Comparison of ENCODE assay signal across 8 cellular contexts in genomic region chr7:73842248-73842895, GRCh38. TPM values are rescaled to one million over a fixed set of nuclear protein-coding genes. Genes with fewer than 3 reads are reported as not detected.
DNase-seq lines count a peak whose midpoint lies in the region; ATAC-seq and TF ChIP-seq lines count a peak whose summit lies in the region.

A gene with protein sequence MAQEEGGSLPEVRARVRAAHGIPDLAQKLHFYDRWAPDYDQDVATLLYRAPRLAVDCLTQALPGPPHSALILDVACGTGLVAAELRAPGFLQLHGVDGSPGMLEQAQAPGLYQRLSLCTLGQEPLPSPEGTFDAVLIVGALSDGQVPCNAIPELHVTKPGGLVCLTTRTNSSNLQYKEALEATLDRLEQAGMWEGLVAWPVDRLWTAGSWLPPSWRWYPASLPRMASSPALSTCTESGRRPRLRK (minus strand): TSS chr7:73842516. CDS start chr7:73842140, 376 bp downstream.

- no peaks in the 10 kb centered on the region for H4K20me1 ChIP-seq in OCI-LY1 (ENCODE audit: insufficient read depth, low read length)

- H3K4me2 ChIP-seq in OCI-LY1 (ENCODE audit: low read length), result peak within 1 kb of the TSS; percentile 49; the same call in 1 of the 2 replicates

- H2AFZ ChIP-seq in OCI-LY1 (ENCODE audit: low read length), result no peak within 1 kb of the TSS

- no peaks in the 10 kb centered on the region for H3K79me2 ChIP-seq in OCI-LY1 (ENCODE audit: insufficient read depth, low read length)

- H3K9ac ChIP-seq in HUES64 (ENCODE audit: low read depth, low read length) (peak within 1 kb of the TSS; percentile 75), OCI-LY1 (ENCODE audit: low read length) (no peak within 1 kb of the TSS)

- H3K4me1 ChIP-seq in HUES64 (ENCODE audit: insufficient read depth, low read length) (peaks cover 6% of the 10 kb centered on the region; the same call in 1 of the 2 replicates), OCI-LY1 (ENCODE audit: insufficient read depth, low read length, severe bottlenecking) (no peaks in the 10 kb centered on the region)

- H3K27me3 ChIP-seq in HUES64 (ENCODE audit: insufficient read depth, low read length) (no peaks in the 10 kb centered on the region), OCI-LY1 (ENCODE audit: insufficient read depth, low read length) (peaks cover 12% of the 10 kb centered on the region; the same call in 1 of the 2 replicates)

- TF ChIP-seq CTCF in OCI-LY1 (IDR thresholded peaks at IDR 0.05; ENCODE audit: low read length), result no peak
- no peak for TF ChIP-seq CTCF in epithelial cell of esophagus (IDR thresholded peaks at IDR 0.05; ENCODE audit: insufficient read depth, low read depth, low read length, missing control alignments)

- peak within 1 kb of the TSS; percentile 58 for H3K27ac ChIP-seq in HUES64 (ENCODE audit: low read depth, low read length)
- no peak within 1 kb of the TSS for H3K27ac ChIP-seq in OCI-LY1 (ENCODE audit: low read depth, low read length, poor library complexity, severe bottlenecking)

- H3K36me3 ChIP-seq in HUES64 (ENCODE audit: insufficient read depth, low read length) (no peaks in the 10 kb centered on the region), OCI-LY1 (ENCODE audit: insufficient read depth, low read length) (no peaks in the 10 kb centered on the region)

- WGBS in HUES64, result 0% methylated on average over 31 of the region's 35 CpGs

- ATAC-seq in GM21447 (IDR thresholded peaks at IDR 0.05; ENCODE audit: unreplicated experiment), result peak; percentile 89

- peak within 1 kb of the TSS; percentile 80 for H3K4me3 ChIP-seq in HUES64 (ENCODE audit: low read length)
- peak within 1 kb of the TSS; percentile 34 for H3K4me3 ChIP-seq in OCI-LY1 (ENCODE audit: low read depth, low read length, poor library complexity, severe bottlenecking)
- peak within 1 kb of the TSS; percentile 59 for H3K4me3 ChIP-seq in epithelial cell of esophagus (ENCODE audit: low read length)

- DNase-seq in D341Med (ENCODE audit: low spot score) (peak; percentile 98), activated T-cell treated with anti-CD3 and anti-CD28 coated beads for 1 hour (ENCODE audit: low read depth) (peak; percentile 81), epithelial cell of esophagus (ENCODE audit: low read depth) (peak; percentile 95), mucosa of gallbladder (ENCODE audit: low spot score) (peak; percentile 93)
- DNase-seq in stimulated activated CD8-positive, alpha-beta memory T cell treated with anti-CD3 and anti-CD28 coated beads, Interleukin-4, amount 100 ng/mL, for 24 hours (ENCODE audit: low read depth), result peak; percentile 84

- no peaks in the 10 kb centered on the region for H3K9me3 ChIP-seq in HUES64 (ENCODE audit: insufficient read depth, low read depth, low read length)
- H3K9me3 ChIP-seq in OCI-LY1 (ENCODE audit: low read length), result no peaks in the 10 kb centered on the region

- no peaks in the 10 kb centered on the region for H3K9me2 ChIP-seq in OCI-LY1 (ENCODE audit: low read depth, low read length)

- no peaks in the 10 kb centered on the region for H3F3A ChIP-seq in OCI-LY1 (ENCODE audit: insufficient read depth, low read length)

RNA-seq across cellular contexts. Expression of the gene that starts here (rescaled TPM):
- polyA plus RNA-seq in HUES64 (2013, experiment 1 of 2), result 2.9 TPM
- 2.4 TPM for polyA plus RNA-seq in HUES64 (2013, experiment 2 of 2)
- 3.1 TPM for total RNA-seq in mucosa of gallbladder
